Comparison of ENCODE assay signal across 1 cellular context in genomic region chr9:32571969-32572899, GRCh38.
TF ChIP-seq lines count a peak whose summit lies in the region.

No MANE protein-coding gene starts in this region.

TF ChIP-seq in HEK293, 187 proteins besides CTCF, POLR2A, EP300 and RAD21 (continued from another document):
- TF ChIP-seq PRDM10 (tag by site-specific recombination; IDR thresholded peaks at IDR 0.05) (0 out of 2 replicates have a peak, but pooled peaks have one; percentile 12), MEIS1 (CRISPR knock-in tag; IDR thresholded peaks at IDR 0.05; ENCODE audit: borderline replicate concordance) (no peak), ZBTB20 (tag by site-specific recombination; IDR thresholded peaks at IDR 0.05) (peak; percentile 89), SP3 (tag by site-specific recombination; IDR thresholded peaks at IDR 0.05) (no peak), KLF9 (tag by site-specific recombination; IDR thresholded peaks at IDR 0.05; ENCODE audit: low read depth) (no peak), ZNF654 (tag by site-specific recombination; IDR thresholded peaks at IDR 0.05; ENCODE audit: low read depth) (peak; percentile 45), IKZF3 (tag by site-specific recombination; IDR thresholded peaks at IDR 0.05) (no peak), ZNF660 (tag by site-specific recombination; IDR thresholded peaks at IDR 0.05) (0 out of 2 replicates have a peak, but pooled peaks have one; percentile 37), AEBP2 (tag by site-specific recombination; IDR thresholded peaks at IDR 0.05; ENCODE audit: borderline replicate concordance) (no peak)
